8 cellular contexts compared by ENCODE assay signal in the genomic region with DNA sequence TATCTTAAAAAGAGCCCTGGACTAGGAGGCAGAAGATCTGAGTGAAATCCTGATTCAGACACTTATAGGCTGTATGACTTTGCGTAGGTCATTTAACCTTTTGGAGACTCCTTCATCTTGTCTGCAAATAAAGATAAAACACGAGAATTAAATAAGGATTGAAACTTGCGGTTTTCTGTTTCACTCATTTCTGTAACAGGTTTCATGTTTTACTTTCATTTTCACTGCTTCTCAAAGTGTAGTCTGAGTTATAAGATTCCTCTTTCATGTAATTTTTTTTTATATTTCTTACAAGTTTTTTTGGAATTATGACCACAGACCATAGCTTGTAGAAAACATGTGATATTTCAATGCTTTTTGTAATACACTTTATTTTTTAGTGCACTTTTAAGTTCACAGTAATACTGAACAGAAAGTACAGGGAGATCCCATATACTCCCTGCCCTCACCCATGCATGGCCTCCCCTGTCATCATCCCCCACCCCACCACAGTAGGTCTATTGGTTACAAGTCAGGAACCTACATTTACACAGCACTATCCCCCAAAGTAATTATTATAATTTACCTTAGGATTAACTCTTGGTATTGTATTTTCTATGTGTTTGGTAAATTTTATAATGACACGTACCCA.
DNase-seq lines count a peak whose midpoint lies in the region; ATAC-seq and TF ChIP-seq lines count a peak whose summit lies in the region.

No MANE protein-coding gene starts in this region.

- intact Hi-C loops in esophagus squamous epithelium (cut with DNase I): no loop called here

- WGBS in esophagus squamous epithelium, 2 donors: 28 to 38% methylated on average over 4 of the region's 4 CpGs

- peak; percentile 51 for DNase-seq in stimulated activated CD4-positive, alpha-beta T cell treated with anti-CD3 and anti-CD28 coated beads, Interleukin-15, amount 100 ng/mL, for 24 hours
- DNase-seq in stimulated activated CD4-positive, alpha-beta T cell treated with anti-CD3 and anti-CD28 coated beads, Interleukin-12 subunit alpha, Interleukin-12 subunit beta, amount 100 ng/mL, for 4 hours: no peak
- DNase-seq in RWPE2 (ENCODE audit: low spot score): no peak
- DNase-seq in esophagus squamous epithelium (lab: John Stamatoyannopoulos, UW): no peak
- DNase-seq in stimulated activated CD4-positive, alpha-beta T cell treated with anti-CD3 and anti-CD28 coated beads, Interleukin-2, amount 100 ng/mL, for 4 hours (ENCODE audit: low read depth): peak; percentile 3
- no peak for DNase-seq in NCI-H187 treated with DMSO at 0.1 percent for 48 hours (lab: John Stamatoyannopoulos, UW)
- DNase-seq in caudate nucleus (lab: John Stamatoyannopoulos, UW): no peak

- TF ChIP-seq POLR2A in esophagus squamous epithelium (IDR thresholded peaks at IDR 0.05): no peak

- TF ChIP-seq CTCF in RWPE2 (IDR thresholded peaks at IDR 0.05; ENCODE audit: poor library complexity, severe bottlenecking): no peak
- TF ChIP-seq CTCF in esophagus squamous epithelium (IDR thresholded peaks at IDR 0.05): no peak

- H3K9me3 ChIP-seq in RWPE2 (ENCODE audit: severe bottlenecking) (no peaks in the 10 kb centered on the region), esophagus squamous epithelium (no peaks in the 10 kb centered on the region)

- no peak overlapping the region for H3K27ac ChIP-seq in RWPE2 (ENCODE audit: poor library complexity, severe bottlenecking)
- H3K27ac ChIP-seq in esophagus squamous epithelium: peak overlapping the region in 1 of 4 donors; percentile 15
- no peak overlapping the region for H3K27ac ChIP-seq in caudate nucleus (ENCODE audit: low read depth, low read length)

- H3K36me3 ChIP-seq in RWPE2 (ENCODE audit: low read depth): no peaks in the 10 kb centered on the region
- no peaks in the 10 kb centered on the region for H3K36me3 ChIP-seq in esophagus squamous epithelium

- H3K4me3 ChIP-seq in RWPE2 (ENCODE audit: severe bottlenecking) (peak overlapping the region; percentile 13), esophagus squamous epithelium (peak overlapping the region in 3 of 4 donors; percentile 13 to 54 (median 27))

- ATAC-seq in HG02938 (IDR thresholded peaks at IDR 0.05; ENCODE audit: unreplicated experiment) (peak; percentile 96), RWPE2 (ENCODE audit: low read depth) (peak; percentile 65)

- H3K27me3 ChIP-seq in RWPE2 (ENCODE audit: insufficient read depth, poor library complexity, severe bottlenecking) (no peaks in the 10 kb centered on the region), esophagus squamous epithelium (no peaks in the 10 kb centered on the region)

- H3K4me1 ChIP-seq in RWPE2 (ENCODE audit: insufficient read depth, poor library complexity, severe bottlenecking): peaks cover 17% of the 10 kb centered on the region
- H3K4me1 ChIP-seq in esophagus squamous epithelium: peaks cover 3 to 25% (median 4%) of the 10 kb centered on the region in 3 donors

Comparison
In these comparisons a context has a peak if more than half of its experiments do, and no peak if none do; other contexts are left out.
1. DNase-seq: peak in stimulated activated CD4-positive, alpha-beta T cell treated with anti-CD3 and anti-CD28 coated beads, Interleukin-15, amount 100 ng/mL, for 24 hours (single experiment) and stimulated activated CD4-positive, alpha-beta T cell treated with anti-CD3 and anti-CD28 coated beads, Interleukin-2, amount 100 ng/mL, for 4 hours (single experiment); none in stimulated activated CD4-positive, alpha-beta T cell treated with anti-CD3 and anti-CD28 coated beads, Interleukin-12 subunit alpha, Interleukin-12 subunit beta, amount 100 ng/mL, for 4 hours (single experiment), RWPE2 (single experiment), esophagus squamous epithelium (single experiment), NCI-H187 treated with DMSO at 0.1 percent for 48 hours (single experiment) and caudate nucleus (0 of 61).